8 cellular contexts compared by ENCODE assay signal in the genomic region with DNA sequence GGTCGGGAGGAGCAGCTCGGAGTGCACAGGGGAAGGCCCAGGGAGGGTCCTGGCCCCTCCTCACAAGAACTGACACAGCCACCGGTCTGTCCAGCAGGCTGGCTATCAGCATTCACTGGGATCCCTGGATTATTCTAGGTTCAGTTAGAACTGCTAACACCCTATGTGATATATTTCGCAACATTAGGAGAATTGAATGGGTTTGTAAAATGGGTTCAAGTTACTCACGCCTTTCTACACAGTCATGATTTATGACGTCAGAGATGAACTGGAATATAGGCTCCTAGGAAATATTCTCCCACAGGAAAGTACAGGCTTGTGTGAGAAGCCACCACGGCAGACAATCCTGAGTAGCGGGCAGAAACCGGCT. TPM values are rescaled to one million over a fixed set of nuclear protein-coding genes. Genes with fewer than 3 reads are reported as not detected.
DNase-seq lines count a peak whose midpoint lies in the region; ATAC-seq and TF ChIP-seq lines count a peak whose summit lies in the region.

No MANE protein-coding gene starts in this region.

- no peaks in the 10 kb centered on the region for H3K36me3 ChIP-seq in iPS-20b (ENCODE audit: insufficient read depth, low read depth, low read length)
- no peaks in the 10 kb centered on the region for H3K36me3 ChIP-seq in testis (ENCODE audit: low read depth, missing control alignments)

- POLR2A ChIA-PET in activated CD4-positive, alpha-beta memory T cell treated with anti-CD3 and anti-CD28 coated beads for 36 hours (lab: Charles Lee), result interaction anchor here (1.5 kb wide), 1 partner anchor 13 kb away, joined by 6 read pairs; no protein-coding TSS in a partner anchor

- 32 to 35% methylated on average over 9 of the region's 9 CpGs for WGBS in testis, 2 donors

- TF ChIP-seq CTCF in testis (IDR thresholded peaks at IDR 0.05), result no peak

- intact Hi-C loops in activated CD4-positive, alpha-beta memory T cell treated with anti-CD3 and anti-CD28 coated beads for 36 hours (cut with micrococcal nuclease), result no loop called here
- intact Hi-C loops in testis (cut with DNase I; ENCODE audit: low total_unique reads), result no loop called here

- H3K27ac ChIP-seq in iPS-20b (ENCODE audit: low read length) (no peak overlapping the region), testis (peak overlapping the region in 1 of 2 donors; percentile 71)

- H3K27me3 Mint-ChIP-seq in activated naive CD4-positive, alpha-beta T cell treated with anti-CD3 and anti-CD28 coated beads, Interleukin-2, amount 10 ng/mL, durations not matched to agents 7 days and 5 days, result peaks cover 69% of the 10 kb centered on the region
- H3K27me3 Mint-ChIP-seq in activated CD4-positive, alpha-beta memory T cell treated with anti-CD3 and anti-CD28 coated beads for 36 hours, result peaks cover 43% of the 10 kb centered on the region

- no peak overlapping the region for H3K27ac Mint-ChIP-seq in activated naive CD4-positive, alpha-beta T cell treated with anti-CD3 and anti-CD28 coated beads, Interleukin-2, amount 10 ng/mL, durations not matched to agents 7 days and 5 days
- H3K27ac Mint-ChIP-seq in activated CD4-positive, alpha-beta memory T cell treated with anti-CD3 and anti-CD28 coated beads for 36 hours, result no peak overlapping the region

- H3K4me3 ChIP-seq in iPS-20b (ENCODE audit: low read length) (peak overlapping the region; percentile 93), testis (peak overlapping the region; percentile 56 to 86)

- H3K9ac ChIP-seq in iPS-20b (ENCODE audit: low read depth, low read length), result peak overlapping the region; percentile 84; the same call in 1 of the 2 replicates

- H3K4me1 ChIP-seq in iPS-20b (ENCODE audit: insufficient read depth, low read length) (peaks cover 5% of the 10 kb centered on the region; the same call in 1 of the 2 replicates), testis (peaks cover 26% of the 10 kb centered on the region)

- no peak for DNase-seq in activated naive CD4-positive, alpha-beta T cell treated with anti-CD3 and anti-CD28 coated beads, Interleukin-2, amount 10 ng/mL, durations not matched to agents 7 days and 5 days
- no peak for DNase-seq in activated naive CD4-positive, alpha-beta T cell treated with Interleukin-2 at 50 U/mL for 16 hours
- DNase-seq in activated CD4-positive, alpha-beta memory T cell treated with anti-CD3 and anti-CD28 coated beads for 36 hours, result no peak
- DNase-seq in testis, result no peak
- no peak for DNase-seq in mesenteric fat pad (ENCODE audit: low spot score)
- no peak for DNase-seq in anterior cingulate cortex (lab: John Stamatoyannopoulos, UW)

- H3K36me3 Mint-ChIP-seq in activated naive CD4-positive, alpha-beta T cell treated with anti-CD3 and anti-CD28 coated beads, Interleukin-2, amount 10 ng/mL, durations not matched to agents 7 days and 5 days, result no peaks in the 10 kb centered on the region
- no peaks in the 10 kb centered on the region for H3K36me3 Mint-ChIP-seq in activated CD4-positive, alpha-beta memory T cell treated with anti-CD3 and anti-CD28 coated beads for 36 hours

- CTCF ChIA-PET in activated naive CD4-positive, alpha-beta T cell treated with anti-CD3 and anti-CD28 coated beads, Interleukin-2, amount 10 ng/mL, durations not matched to agents 7 days and 5 days (lab: Charles Lee), result interaction anchor here (1.7 to 2.2 kb wide), 2 partner anchors 10 to 14 kb away, joined by 3 to 7 read pairs; no protein-coding TSS in a partner anchor
- CTCF ChIA-PET in activated CD4-positive, alpha-beta memory T cell treated with anti-CD3 and anti-CD28 coated beads for 36 hours (lab: Charles Lee), result interaction anchor here (3.0 to 4.3 kb wide), 2 partner anchors 14 to 118 kb away, joined by 16 to 43 read pairs; no protein-coding TSS in a partner anchor

- no peaks in the 10 kb centered on the region for H3K9me3 Mint-ChIP-seq in activated naive CD4-positive, alpha-beta T cell treated with anti-CD3 and anti-CD28 coated beads, Interleukin-2, amount 10 ng/mL, durations not matched to agents 7 days and 5 days
- no peaks in the 10 kb centered on the region for H3K9me3 Mint-ChIP-seq in activated CD4-positive, alpha-beta memory T cell treated with anti-CD3 and anti-CD28 coated beads for 36 hours

- H3K9me3 ChIP-seq in iPS-20b (ENCODE audit: insufficient read depth, low read depth, low read length), result no peaks in the 10 kb centered on the region
- no peaks in the 10 kb centered on the region for H3K9me3 ChIP-seq in testis

- peaks cover 26% of the 10 kb centered on the region for H3K4me1 Mint-ChIP-seq in activated naive CD4-positive, alpha-beta T cell treated with anti-CD3 and anti-CD28 coated beads, Interleukin-2, amount 10 ng/mL, durations not matched to agents 7 days and 5 days
- H3K4me1 Mint-ChIP-seq in activated CD4-positive, alpha-beta memory T cell treated with anti-CD3 and anti-CD28 coated beads for 36 hours (ENCODE audit: low read depth), result peaks cover 21% of the 10 kb centered on the region

- peak overlapping the region; percentile 75 for H3K4me3 Mint-ChIP-seq in activated naive CD4-positive, alpha-beta T cell treated with anti-CD3 and anti-CD28 coated beads, Interleukin-2, amount 10 ng/mL, durations not matched to agents 7 days and 5 days
- peak overlapping the region; percentile 79 for H3K4me3 Mint-ChIP-seq in activated CD4-positive, alpha-beta memory T cell treated with anti-CD3 and anti-CD28 coated beads for 36 hours

- no peak for ATAC-seq in GM18907 (IDR thresholded peaks at IDR 0.05; ENCODE audit: unreplicated experiment)

- H3K27me3 ChIP-seq in iPS-20b (ENCODE audit: insufficient read depth, low read length) (peaks cover 19% of the 10 kb centered on the region), testis (no peaks in the 10 kb centered on the region)

- TF ChIP-seq POLR2A in testis (IDR thresholded peaks at IDR 0.05), result no peak

RNA-seq across cellular contexts. Expression of gene BSN, which starts 1.0 kb away (rescaled TPM):
- total RNA-seq in activated CD4-positive, alpha-beta memory T cell treated with anti-CD3 and anti-CD28 coated beads for 36 hours, result under 1 TPM; 0.05 to 0.07 TPM
- 10 to 100 TPM; 18.9 to 25.3 TPM for total RNA-seq in testis
- polyA plus RNA-seq in testis (ENCODE audit: insufficient read depth, low read depth, low replicate concordance), result 9.9 TPM
- 0.16 TPM for total RNA-seq in mesenteric fat pad

Comparison
In these comparisons a context has a peak if more than half of its experiments do, and no peak if none do; other contexts are left out.
1. RNA of gene BSN, which starts 1.0 kb away (total RNA-seq): 18.9 to 25.3 TPM in testis; 0.16 TPM in mesenteric fat pad (single experiment) and 0.05 to 0.07 TPM in activated CD4-positive, alpha-beta memory T cell treated with anti-CD3 and anti-CD28 coated beads for 36 hours; every median in the first group is over 10 times any median in the second.